Comparison of ENCODE assay signal across 18 cellular contexts in the genomic region with DNA sequence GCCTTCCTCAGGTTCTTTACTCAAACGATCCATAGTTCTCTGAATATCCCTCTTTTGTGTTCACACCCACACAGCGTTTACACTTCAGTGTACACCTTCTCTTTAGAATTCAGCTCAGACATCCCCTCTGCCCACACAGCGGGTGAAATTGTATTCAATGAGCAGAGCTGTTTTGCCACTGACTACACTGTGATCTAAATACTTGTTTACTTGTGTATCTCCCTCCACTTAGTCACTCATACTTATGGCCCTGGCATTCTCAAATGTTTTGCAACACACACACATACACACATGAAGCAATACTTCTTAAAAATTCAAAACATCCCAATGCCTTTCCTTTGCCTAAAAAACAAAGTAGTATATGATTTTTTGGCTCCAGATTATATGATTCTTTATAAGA.
A peak's percentile ranks its signal among the peaks of the same experiment; 100 is the strongest.
DNase-seq lines count a peak whose midpoint lies in the region; ATAC-seq and TF ChIP-seq lines count a peak whose summit lies in the region.
"Had no signal": no experiment of that assay in that cellular context is flagged by ENCODE, and none has a peak within 500 bp of the region (broad histone marks: within the 10 kb centered on the region; RNA-seq: fewer than 3 reads in every experiment).

No MANE protein-coding gene starts in this region.

- H3K27me3 ChIP-seq in breast epithelium (no peaks in the 10 kb centered on the region), adipocyte (replicated peaks; ENCODE audit: control insufficient read depth, insufficient read depth, low read length) (no peaks in the 10 kb centered on the region), MG63 (no peaks in the 10 kb centered on the region)
- H3K27me3 ChIP-seq: adrenal gland, Peyer's patch, upper lobe of left lung had no signal

- peak overlapping the region; percentile 13 for H3K4me3 Mint-ChIP-seq in MCF 10A (ENCODE audit: unreplicated experiment)
- no peak overlapping the region for H3K4me3 Mint-ChIP-seq in activated naive CD4-positive, alpha-beta T cell treated with anti-CD3 and anti-CD28 coated beads, Interleukin-2, amount 10 ng/mL, durations not matched to agents 7 days and 5 days
- H3K4me3 Mint-ChIP-seq: activated CD4-positive, alpha-beta memory T cell treated with anti-CD3 and anti-CD28 coated beads for 36 hours; activated T-helper 1 cell treated with anti-CD3 and anti-CD28 coated beads, Interleukin-12 subunit alpha, Interleukin-12 subunit beta, Interleukin-2, Interleukin-4 antibody, amounts not matched to agents 30 ng/mL and 10 ng/mL and 1 ng/mL, durations not matched to agents 14 hours and 24 hours and 36 hours had no signal

- H3K27ac Mint-ChIP-seq in MCF 10A (ENCODE audit: low read depth, unreplicated experiment), result peak overlapping the region; percentile 84
- no peak overlapping the region for H3K27ac Mint-ChIP-seq in activated naive CD4-positive, alpha-beta T cell treated with anti-CD3 and anti-CD28 coated beads, Interleukin-2, amount 10 ng/mL, durations not matched to agents 7 days and 5 days
- H3K27ac Mint-ChIP-seq: activated CD4-positive, alpha-beta memory T cell treated with anti-CD3 and anti-CD28 coated beads for 36 hours; activated T-helper 1 cell treated with anti-CD3 and anti-CD28 coated beads, Interleukin-12 subunit alpha, Interleukin-12 subunit beta, Interleukin-2, Interleukin-4 antibody, amounts not matched to agents 30 ng/mL and 10 ng/mL and 1 ng/mL, durations not matched to agents 14 hours and 24 hours and 36 hours had no signal

- no TSS peak for BruUV-seq in MCF 10A (replicated peaks; lab: Mats Ljungman, UMichigan)

- no peaks in the 10 kb centered on the region for H3K36me3 ChIP-seq in breast epithelium
- H3K36me3 ChIP-seq in adipocyte (ENCODE audit: control insufficient read depth, insufficient read depth, low read length, severe bottlenecking), result no peaks in the 10 kb centered on the region
- no peaks in the 10 kb centered on the region for H3K36me3 ChIP-seq in MG63
- H3K36me3 ChIP-seq: adrenal gland, Peyer's patch, prostate gland, upper lobe of left lung had no signal

- no peaks in the 10 kb centered on the region for H3K4me1 ChIP-seq in breast epithelium
- H3K4me1 ChIP-seq in adipocyte (ENCODE audit: control insufficient read depth, insufficient read depth, low read length), result peaks cover 16% of the 10 kb centered on the region
- H3K4me1 ChIP-seq: adrenal gland, Caco-2, Peyer's patch, prostate gland, upper lobe of left lung had no signal

- no peak overlapping the region for H3K4me3 ChIP-seq in breast epithelium
- H3K4me3 ChIP-seq in adipocyte (ENCODE audit: low read length), result no peak overlapping the region
- H3K4me3 ChIP-seq in fibroblast of villous mesenchyme (ENCODE audit: low read depth, low read length), result no peak overlapping the region
- no peak overlapping the region for H3K4me3 ChIP-seq in MG63
- H3K4me3 ChIP-seq: adrenal gland, Peyer's patch, prostate gland, upper lobe of left lung had no signal

- no peak overlapping the region for H3K27ac ChIP-seq in breast epithelium
- H3K27ac ChIP-seq: adrenal gland, Peyer's patch, prostate gland, upper lobe of left lung had no signal

- no peak for TF ChIP-seq POLR2A in breast epithelium (IDR thresholded peaks at IDR 0.05)

- intact Hi-C loops in MCF 10A (cut with micrococcal nuclease) (no loop called here), breast epithelium (cut with DNase I; ENCODE audit: low total_unique reads) (no loop called here)

- no peaks in the 10 kb centered on the region for H3K36me3 Mint-ChIP-seq in MCF 10A (ENCODE audit: insufficient read depth, unreplicated experiment)
- H3K36me3 Mint-ChIP-seq in activated naive CD4-positive, alpha-beta T cell treated with anti-CD3 and anti-CD28 coated beads, Interleukin-2, amount 10 ng/mL, durations not matched to agents 7 days and 5 days, result no peaks in the 10 kb centered on the region
- H3K36me3 Mint-ChIP-seq: activated CD4-positive, alpha-beta memory T cell treated with anti-CD3 and anti-CD28 coated beads for 36 hours had no signal

- ATAC-seq in HG03565 (IDR thresholded peaks at IDR 0.05; ENCODE audit: unreplicated experiment), result no peak

- no peaks in the 10 kb centered on the region for H3K9me3 ChIP-seq in breast epithelium
- H3K9me3 ChIP-seq in adipocyte (ENCODE audit: control insufficient read depth, low read length), result peaks cover 8% of the 10 kb centered on the region
- H3K9me3 ChIP-seq in MG63, result no peaks in the 10 kb centered on the region
- H3K9me3 ChIP-seq: adrenal gland, Caco-2, Peyer's patch, prostate gland, upper lobe of left lung had no signal

- no peak overlapping the region for H3K9ac ChIP-seq in adipocyte (ENCODE audit: low read length)

- no peak for TF ChIP-seq CTCF in MCF 10A (IDR thresholded peaks at IDR 0.05; ENCODE audit: unreplicated experiment)
- TF ChIP-seq CTCF in breast epithelium (IDR thresholded peaks at IDR 0.05), result no peak
- no peak for TF ChIP-seq CTCF in fibroblast of villous mesenchyme (IDR thresholded peaks at IDR 0.05; ENCODE audit: insufficient read depth, low read depth, low read length)

- H3K9me3 Mint-ChIP-seq in MCF 10A (ENCODE audit: unreplicated experiment), result no peaks in the 10 kb centered on the region
- H3K9me3 Mint-ChIP-seq in activated naive CD4-positive, alpha-beta T cell treated with anti-CD3 and anti-CD28 coated beads, Interleukin-2, amount 10 ng/mL, durations not matched to agents 7 days and 5 days, result no peaks in the 10 kb centered on the region
- H3K9me3 Mint-ChIP-seq: activated T-helper 1 cell treated with anti-CD3 and anti-CD28 coated beads, Interleukin-12 subunit alpha, Interleukin-12 subunit beta, Interleukin-2, Interleukin-4 antibody, amounts not matched to agents 30 ng/mL and 10 ng/mL and 1 ng/mL, durations not matched to agents 14 hours and 24 hours and 36 hours had no signal

- H3K4me1 Mint-ChIP-seq in MCF 10A (ENCODE audit: insufficient read depth, unreplicated experiment), result peaks cover 14% of the 10 kb centered on the region
- no peaks in the 10 kb centered on the region for H3K4me1 Mint-ChIP-seq in activated naive CD4-positive, alpha-beta T cell treated with anti-CD3 and anti-CD28 coated beads, Interleukin-2, amount 10 ng/mL, durations not matched to agents 7 days and 5 days

- no peaks in the 10 kb centered on the region for H3K27me3 Mint-ChIP-seq in MCF 10A (ENCODE audit: insufficient read depth, unreplicated experiment)
- H3K27me3 Mint-ChIP-seq in activated naive CD4-positive, alpha-beta T cell treated with anti-CD3 and anti-CD28 coated beads, Interleukin-2, amount 10 ng/mL, durations not matched to agents 7 days and 5 days, result no peaks in the 10 kb centered on the region
- H3K27me3 Mint-ChIP-seq: activated CD4-positive, alpha-beta memory T cell treated with anti-CD3 and anti-CD28 coated beads for 36 hours had no signal

- CTCF ChIA-PET in MCF 10A (lab: Yijun Ruan, JAX), result interaction anchor here (0.7 kb wide), 1 partner anchor 146 kb away, joined by 3 read pairs; no protein-coding TSS in a partner anchor
- CTCF ChIA-PET in activated naive CD4-positive, alpha-beta T cell treated with anti-CD3 and anti-CD28 coated beads, Interleukin-2, amount 10 ng/mL, durations not matched to agents 7 days and 5 days (lab: Charles Lee), result no interaction called here

- POLR2A ChIA-PET in MCF 10A (lab: Yijun Ruan, JAX), result interaction anchor here (0.5 to 1.1 kb wide), 3 partner anchors 10 to 31 kb away, joined by 3 read pairs; no protein-coding TSS in a partner anchor

- DNase-seq in MCF 10A (ENCODE audit: unreplicated experiment) (peak; percentile 68), breast epithelium (ENCODE audit: low spot score in 2 of 2) (no peak), adipocyte (ENCODE audit: low read depth) (peak; percentile 84), fibroblast of villous mesenchyme (ENCODE audit: low read depth) (peak; percentile 86), NCI-H446 (lab: John Stamatoyannopoulos, UW) (no peak), MG63 (no peak)
- DNase-seq in activated naive CD4-positive, alpha-beta T cell treated with anti-CD3 and anti-CD28 coated beads, Interleukin-2, amount 10 ng/mL, durations not matched to agents 7 days and 5 days, result no peak
- DNase-seq: activated CD4-positive, alpha-beta memory T cell treated with anti-CD3 and anti-CD28 coated beads for 36 hours; adrenal gland; Caco-2; NCI-H526; Peyer's patch; stimulated activated CD4-positive, alpha-beta T cell treated with anti-CD3 and anti-CD28 coated beads, Interleukin-12 subunit alpha, Interleukin-12 subunit beta, amount 100 ng/mL, for 4 hours; stimulated activated naive CD4-positive, alpha-beta T cell treated with Interleukin-2 at 50 U/mL for 16 hours; upper lobe of left lung had no signal

Comparison
In these comparisons a context has a peak if more than half of its experiments do, and no peak if none do; other contexts are left out.
1. DNase-seq: peak in MCF 10A (single experiment), adipocyte (single experiment) and fibroblast of villous mesenchyme (single experiment); none in breast epithelium (0 of 2), activated naive CD4-positive, alpha-beta T cell treated with anti-CD3 and anti-CD28 coated beads, Interleukin-2, amount 10 ng/mL, durations not matched to agents 7 days and 5 days (single experiment), NCI-H446 (0 of 2) and MG63 (single experiment).